ENCODE assay signal across 19 cellular contexts in genomic region chr3:195040094-195040493, GRCh38.
A peak's percentile ranks its signal among the peaks of the same experiment; 100 is the strongest.
DNase-seq lines count a peak whose midpoint lies in the region; ATAC-seq, FAIRE-seq and TF ChIP-seq lines count a peak whose summit lies in the region.
"Had no signal": no experiment of that assay in that cellular context is flagged by ENCODE, and none has a peak within 500 bp of the region (broad histone marks: within the 10 kb centered on the region; RNA-seq: fewer than 3 reads in every experiment).

No MANE protein-coding gene starts in this region.

- H3K9me3 ChIP-seq in PC-9 (ENCODE audit: insufficient read depth, low read depth) (no peaks in the 10 kb centered on the region), kidney (ENCODE audit: control insufficient read depth in 1 of 2, low read length in 2 of 2) (no peaks in the 10 kb centered on the region), upper lobe of right lung (no peaks in the 10 kb centered on the region), T-helper 17 cell (ENCODE audit: control insufficient read depth, low read length, poor library complexity, severe bottlenecking) (no peaks in the 10 kb centered on the region)
- no peaks in the 10 kb centered on the region for H3K9me3 ChIP-seq in CD4-positive, alpha-beta T cell (ENCODE audit: control insufficient read depth, low read length)
- H3K9me3 ChIP-seq: BLaER1, ovary had no signal

- H3K9ac ChIP-seq in kidney (ENCODE audit: low read length in 2 of 2): no peak overlapping the region
- H3K9ac ChIP-seq: BLaER1 had no signal

- no peaks in the 10 kb centered on the region for H3K79me2 ChIP-seq in PC-9 (ENCODE audit: low read depth)

- H3K4me3 ChIP-seq in PC-9: no peak overlapping the region
- no peak overlapping the region for H3K4me3 ChIP-seq in kidney (ENCODE audit: low read length in 2 of 2)
- no peak overlapping the region for H3K4me3 ChIP-seq in upper lobe of right lung
- H3K4me3 ChIP-seq: BLaER1, K562, ovary, skin epidermis had no signal

- no peak overlapping the region for H3K27ac Mint-ChIP-seq in T-helper 17 cell
- H3K27ac Mint-ChIP-seq in CD4-positive, alpha-beta T cell: no peak overlapping the region
- H3K27ac Mint-ChIP-seq: HFFc6 had no signal

- CTCF ChIA-PET in PC-9 (lab: Charles Lee): interaction anchor here (1.1 kb wide), 1 partner anchor 357 kb away, joined by 6 read pairs; no protein-coding TSS in a partner anchor
- CTCF ChIA-PET in CD4-positive, alpha-beta T cell (lab: Charles Lee): no interaction called here

- no peak overlapping the region for H3K4me3 Mint-ChIP-seq in T-helper 17 cell
- H3K4me3 Mint-ChIP-seq in CD4-positive, alpha-beta T cell: no peak overlapping the region
- H3K4me3 Mint-ChIP-seq: HFFc6 had no signal

- no TSS peak for BruUV-seq in PC-9 (replicated peaks; lab: Mats Ljungman, UMichigan)

- H3K9me2 ChIP-seq in PC-9 (ENCODE audit: insufficient read depth): no peaks in the 10 kb centered on the region

- FAIRE-seq in kidney (lab: Jason Lieb, UNC): no peak
- FAIRE-seq: GM19239, K562 had no signal

- peaks cover 12% of the 10 kb centered on the region for H3F3A ChIP-seq in PC-9 (ENCODE audit: insufficient read depth, low read depth)

- no peaks in the 10 kb centered on the region for H3K36me3 Mint-ChIP-seq in T-helper 17 cell (ENCODE audit: low read depth)
- H3K36me3 Mint-ChIP-seq in CD4-positive, alpha-beta T cell (ENCODE audit: low read depth): no peaks in the 10 kb centered on the region

- H3K4me1 ChIP-seq in PC-9 (replicated peaks; ENCODE audit: insufficient read depth): peaks cover 41% of the 10 kb centered on the region
- no peaks in the 10 kb centered on the region for H3K4me1 ChIP-seq in kidney (ENCODE audit: control insufficient read depth in 1 of 2, insufficient read depth in 1 of 2, low read depth in 1 of 2, low read length in 2 of 2)
- H3K4me1 ChIP-seq in upper lobe of right lung: no peaks in the 10 kb centered on the region

- intact Hi-C loops in PC-9 (cut with micrococcal nuclease; ENCODE audit: unreplicated experiment): loop anchor here (2.0 kb wide), 1 partner anchor 169 kb away; no protein-coding TSS in a partner anchor
- intact Hi-C loops in kidney (cut with DNase I): no loop called here
- intact Hi-C loops in upper lobe of right lung (cut with DNase I): no loop called here
- intact Hi-C loops in CD4-positive, alpha-beta T cell (cut with DNase I, micrococcal nuclease): loop anchor here in 1 of 2 experiments (10.0 kb wide), 1 partner anchor 215 kb away; no protein-coding TSS in a partner anchor

- POLR2A ChIA-PET in PC-9 (lab: Charles Lee; ENCODE audit: unreplicated experiment): interaction anchor here (0.5 kb wide), 1 partner anchor 260 kb away, joined by 6 read pairs; no protein-coding TSS in a partner anchor
- POLR2A ChIA-PET in CD4-positive, alpha-beta T cell (lab: Charles Lee): no interaction called here

- TF ChIP-seq CTCF in PC-9 (conservative IDR thresholded peaks at IDR 0.05) (no peak), kidney (IDR thresholded peaks at IDR 0.05; ENCODE audit: borderline replicate concordance, extremely low read depth, insufficient read depth) (no peak), upper lobe of right lung (IDR thresholded peaks at IDR 0.05) (no peak)
- TF ChIP-seq CTCF in CD4-positive, alpha-beta T cell (IDR thresholded peaks at IDR 0.05): no peak

- H3K27ac ChIP-seq in PC-9 (no peak overlapping the region), kidney (ENCODE audit: low read depth in 2 of 2, low read length in 2 of 2) (no peak overlapping the region), upper lobe of right lung (no peak overlapping the region)
- H3K27ac ChIP-seq in CD4-positive, alpha-beta T cell (ENCODE audit: low read depth, low read length): no peak overlapping the region
- H3K27ac ChIP-seq: 22Rv1, ovary, skin epidermis had no signal

- no peaks in the 10 kb centered on the region for H3K9me3 Mint-ChIP-seq in CD4-positive, alpha-beta T cell
- H3K9me3 Mint-ChIP-seq: HFFc6 had no signal

- ATAC-seq in upper lobe of right lung: peak; percentile 86
- no peak for ATAC-seq in T-helper 17 cell
- no peak for ATAC-seq in HG02885 (IDR thresholded peaks at IDR 0.05; ENCODE audit: poor library complexity, unreplicated experiment)
- no peak for ATAC-seq in CD4-positive, alpha-beta T cell (ENCODE audit: poor library complexity)
- ATAC-seq: K562 had no signal

- peaks cover 7% of the 10 kb centered on the region for H3K4me1 Mint-ChIP-seq in T-helper 17 cell
- H3K4me1 Mint-ChIP-seq in CD4-positive, alpha-beta T cell (ENCODE audit: low read depth): no peaks in the 10 kb centered on the region

- no peaks in the 10 kb centered on the region for H3K36me3 ChIP-seq in PC-9 (ENCODE audit: low read depth)
- H3K36me3 ChIP-seq in kidney (ENCODE audit: control insufficient read depth in 1 of 2, insufficient read depth in 2 of 2, low read length in 2 of 2): no peaks in the 10 kb centered on the region
- no peaks in the 10 kb centered on the region for H3K36me3 ChIP-seq in upper lobe of right lung
- H3K36me3 ChIP-seq: BLaER1, ovary had no signal

- no peaks in the 10 kb centered on the region for H4K20me1 ChIP-seq in PC-9 (ENCODE audit: insufficient read depth)
- H4K20me1 ChIP-seq: BLaER1 had no signal

- H2AFZ ChIP-seq in PC-9: no peak overlapping the region

- peaks cover 20% of the 10 kb centered on the region for H3K27me3 Mint-ChIP-seq in T-helper 17 cell
- H3K27me3 Mint-ChIP-seq in CD4-positive, alpha-beta T cell: no peaks in the 10 kb centered on the region

- H3K4me2 ChIP-seq in PC-9: peak overlapping the region; percentile 49; the same call in 1 of the 2 replicates

- H3K27me3 ChIP-seq in PC-9 (ENCODE audit: insufficient read depth, low read depth) (no peaks in the 10 kb centered on the region), upper lobe of right lung (no peaks in the 10 kb centered on the region)
- H3K27me3 ChIP-seq in CD4-positive, alpha-beta T cell (ENCODE audit: control insufficient read depth, insufficient read depth, low read length): no peaks in the 10 kb centered on the region
- H3K27me3 ChIP-seq: BLaER1, ovary had no signal

- peak; percentile 59 for DNase-seq in SIG-M5 treated with dmso at 0.1 percent for 504 hours (lab: John Stamatoyannopoulos, UW; ENCODE audit: unreplicated experiment)
- DNase-seq in SIG-M5 (lab: John Stamatoyannopoulos, UW): no peak
- no peak for DNase-seq in PC-9
- DNase-seq in kidney: peak; percentile 61
- DNase-seq in upper lobe of right lung: peak; percentile 79
- DNase-seq in T-helper 17 cell: no peak
- DNase-seq in CD4-positive, alpha-beta T cell: no peak
- DNase-seq: amniotic stem cell, HFFc6, left cardiac atrium, NCI-H1417 treated with DMSO at 0.1 percent for 48 hours, NCI-H226 had no signal

Comparison
In these comparisons a context has a peak if more than half of its experiments do, and no peak if none do; other contexts are left out.
1. DNase-seq: peak in SIG-M5 treated with dmso at 0.1 percent for 504 hours (single experiment), kidney (single experiment) and upper lobe of right lung (single experiment); none in SIG-M5 (single experiment), PC-9 (0 of 2), T-helper 17 cell (0 of 3) and CD4-positive, alpha-beta T cell (0 of 10).